ENCODE assay signal across 22 cellular contexts in genomic region chr1:6103111-6103853, GRCh38.
"Had no signal": no experiment of that assay in that cellular context is flagged by ENCODE, and none has a peak within 500 bp of the region (broad histone marks: within the 10 kb centered on the region; RNA-seq: fewer than 3 reads in every experiment).

No MANE protein-coding gene starts in this region.

- H3K9me3 Mint-ChIP-seq: activated naive CD4-positive, alpha-beta T cell treated with anti-CD3 and anti-CD28 coated beads for 36 hours; activated T-cell treated with anti-CD3 and anti-CD28 coated beads, Interleukin-2, amount 50 U/mL, for 24 hours; endodermal cell; mesothelial cell of epicardium; T-helper 1 cell treated with Interleukin-12 subunit alpha and Interleukin-12 subunit beta and Interleukin-4 antibody, amounts not matched to agents 30 μg/mL and 1 μg/mL, for 36 hours had no signal

- H3K27me3 Mint-ChIP-seq: activated CD8-positive, alpha-beta memory T cell treated with anti-CD3 and anti-CD28 coated beads, Interleukin-2, amount 10 ng/mL, durations not matched to agents 7 days and 5 days had no signal

- H3K27ac ChIP-seq: brain microvascular endothelial cell, colonic mucosa, epithelial cell of prostate, hepatocyte, prostate gland, VCaP had no signal

- H3K4me1 ChIP-seq: colonic mucosa, prostate gland had no signal

- H3K4me1 Mint-ChIP-seq: activated CD8-positive, alpha-beta memory T cell treated with anti-CD3 and anti-CD28 coated beads, Interleukin-2, amount 10 ng/mL, durations not matched to agents 7 days and 5 days; endodermal cell; mesothelial cell of epicardium; stimulated activated naive B cell treated with anti-CD40 and anti-IgM and Interleukin-4, amounts not matched to agents 10 μg/mL and 1 μg/mL and 100 μg/mL, for 72 hours had no signal

- H3K36me3 Mint-ChIP-seq: mesothelial cell of epicardium; natural killer cell treated with Interleukin-12 subunit alpha and Interleukin-12 subunit beta and Interleukin-15 and Interleukin-18, amount 100 ng/mL, for 72 hours had no signal

- H3K4me3 ChIP-seq: colonic mucosa, hepatocyte, prostate gland had no signal

- H3K9me3 ChIP-seq: colonic mucosa, prostate gland had no signal

- H3K4me3 Mint-ChIP-seq: activated CD8-positive, alpha-beta memory T cell treated with anti-CD3 and anti-CD28 coated beads, Interleukin-2, amount 10 ng/mL, durations not matched to agents 7 days and 5 days; activated naive CD4-positive, alpha-beta T cell treated with anti-CD3 and anti-CD28 coated beads for 36 hours; activated T-cell treated with anti-CD3 and anti-CD28 coated beads, Interleukin-2, amount 50 U/mL, for 24 hours; endodermal cell; mesothelial cell of epicardium; natural killer cell treated with Interleukin-12 subunit alpha and Interleukin-12 subunit beta and Interleukin-15 and Interleukin-18, amount 100 ng/mL, for 72 hours; stimulated activated naive B cell treated with anti-CD40 and anti-IgM and Interleukin-4, amounts not matched to agents 10 μg/mL and 1 μg/mL and 100 μg/mL, for 72 hours; T-helper 1 cell treated with Interleukin-12 subunit alpha and Interleukin-12 subunit beta and Interleukin-4 antibody, amounts not matched to agents 30 μg/mL and 1 μg/mL, for 36 hours had no signal

- DNase-seq: activated CD4-positive, alpha-beta T cell treated with anti-CD3 and anti-CD28 coated beads for 1 hour; activated CD4-positive, alpha-beta T cell treated with anti-CD3 and anti-CD28 coated beads, Interleukin-2, amount 50 U/mL, for 48 hours; activated CD8-positive, alpha-beta memory T cell treated with anti-CD3 and anti-CD28 coated beads, Interleukin-2, amount 10 ng/mL, durations not matched to agents 7 days and 5 days; activated naive CD4-positive, alpha-beta T cell treated with anti-CD3 and anti-CD28 coated beads for 36 hours; activated T-cell treated with anti-CD3 and anti-CD28 coated beads, Interleukin-2, amount 50 U/mL, for 24 hours; anterior cingulate cortex; brain microvascular endothelial cell; central memory CD4-positive, alpha-beta T cell; colonic mucosa; endodermal cell; foreskin fibroblast; nucleus accumbens; stimulated activated CD4-positive, alpha-beta T cell treated with anti-CD3 and anti-CD28 coated beads, Interleukin-4, amount 100 ng/mL, for 4 hours; stimulated activated naive B cell treated with anti-CD40 and anti-IgM and Interleukin-4, amounts not matched to agents 10 μg/mL and 1 μg/mL and 100 μg/mL, for 72 hours had no signal

- H3K36me3 ChIP-seq: brain microvascular endothelial cell, colonic mucosa, prostate gland had no signal

- H3K27me3 ChIP-seq: brain microvascular endothelial cell, colonic mucosa, hepatocyte had no signal

- H3K27ac Mint-ChIP-seq: activated CD8-positive, alpha-beta memory T cell treated with anti-CD3 and anti-CD28 coated beads, Interleukin-2, amount 10 ng/mL, durations not matched to agents 7 days and 5 days; activated naive CD4-positive, alpha-beta T cell treated with anti-CD3 and anti-CD28 coated beads for 36 hours; endodermal cell; mesothelial cell of epicardium; natural killer cell treated with Interleukin-12 subunit alpha and Interleukin-12 subunit beta and Interleukin-15 and Interleukin-18, amount 100 ng/mL, for 72 hours; stimulated activated naive B cell treated with anti-CD40 and anti-IgM and Interleukin-4, amounts not matched to agents 10 μg/mL and 1 μg/mL and 100 μg/mL, for 72 hours; T-helper 1 cell treated with Interleukin-12 subunit alpha and Interleukin-12 subunit beta and Interleukin-4 antibody, amounts not matched to agents 30 μg/mL and 1 μg/mL, for 36 hours had no signal

- ATAC-seq: activated CD8-positive, alpha-beta memory T cell treated with anti-CD3 and anti-CD28 coated beads, Interleukin-2, amount 10 ng/mL, durations not matched to agents 7 days and 5 days; natural killer cell treated with Interleukin-12 subunit alpha and Interleukin-12 subunit beta and Interleukin-15 and Interleukin-18, amount 100 ng/mL, for 72 hours; sciatic nerve; stimulated activated naive B cell treated with anti-CD40 and anti-IgM and Interleukin-4, amounts not matched to agents 10 μg/mL and 1 μg/mL and 100 μg/mL, for 72 hours had no signal
